8 cellular contexts compared by ENCODE assay signal in genomic region chr3:28347374-28348285, GRCh38. TPM values are rescaled to one million over a fixed set of nuclear protein-coding genes. Genes with fewer than 3 reads are reported as not detected.
DNase-seq lines count a peak whose midpoint lies in the region; ATAC-seq and TF ChIP-seq lines count a peak whose summit lies in the region.

No MANE protein-coding gene starts in this region.

- H3K9ac ChIP-seq in OCI-LY3 (ENCODE audit: low read length) (peak overlapping the region; percentile 98), colonic mucosa (ENCODE audit: low read depth in 2 of 2, low read length in 2 of 2) (peak overlapping the region; percentile 92 to 95)

- intact Hi-C loops in colonic mucosa (cut with DNase I) = no loop called here
- intact Hi-C loops in aorta (cut with DNase I) = no loop called here

- H3K27me3 ChIP-seq in GM06990 (replicated peaks; ENCODE audit: control insufficient read depth, insufficient read depth, low read length) (no peaks in the 10 kb centered on the region), OCI-LY3 (ENCODE audit: low read depth, low read length) (no peaks in the 10 kb centered on the region), colonic mucosa (no peaks in the 10 kb centered on the region), aorta (ENCODE audit: control insufficient read depth in 1 of 2, insufficient read depth in 2 of 2, low read length in 1 of 2) (no peaks in the 10 kb centered on the region)

- H3K9me3 ChIP-seq in OCI-LY3 (ENCODE audit: insufficient read depth, low read length) (peaks cover 5% of the 10 kb centered on the region; the same call in 1 of the 2 replicates), colonic mucosa (no peaks in the 10 kb centered on the region), mesodermal cell (ENCODE audit: control insufficient read depth, low read length) (no peaks in the 10 kb centered on the region), aorta (ENCODE audit: control insufficient read depth, low read length) (peaks cover 2% of the 10 kb centered on the region)

- H3K27ac ChIP-seq in OCI-LY3 (ENCODE audit: low read length) = peak overlapping the region; percentile 82
- H3K27ac ChIP-seq in colonic mucosa = peak overlapping the region; percentile 99
- H3K27ac ChIP-seq in mesodermal cell (ENCODE audit: low read depth, low read length, severe bottlenecking) = peak overlapping the region; percentile 99
- H3K27ac ChIP-seq in aorta (ENCODE audit: low read depth in 1 of 2, low read length in 2 of 2) = peak overlapping the region; percentile 88 to 97

- H3K4me3 ChIP-seq in GM06990 (replicated peaks; ENCODE audit: low read depth, low read length) (peak overlapping the region; percentile 78), OCI-LY3 (ENCODE audit: low read length) (peak overlapping the region; percentile 89), colonic mucosa (peak overlapping the region; percentile 85), mesodermal cell (ENCODE audit: extremely low read depth, insufficient read depth, low read length, poor library complexity, severe bottlenecking) (peak overlapping the region; percentile 84), aorta (ENCODE audit: low read length in 2 of 2) (peak overlapping the region; percentile 68 to 77)

- peak overlapping the region; percentile 90 for H2AFZ ChIP-seq in OCI-LY3 (ENCODE audit: low read depth, low read length)

- no peaks in the 10 kb centered on the region; the same call in 1 of the 2 replicates for H3K36me3 ChIP-seq in GM06990 (ENCODE audit: control insufficient read depth, insufficient read depth, low read length)
- peaks cover 22% of the 10 kb centered on the region for H3K36me3 ChIP-seq in OCI-LY3 (replicated peaks; ENCODE audit: low read depth, low read length)
- no peaks in the 10 kb centered on the region for H3K36me3 ChIP-seq in colonic mucosa
- H3K36me3 ChIP-seq in mesodermal cell (ENCODE audit: control insufficient read depth, insufficient read depth, low read length) = no peaks in the 10 kb centered on the region
- H3K36me3 ChIP-seq in aorta (ENCODE audit: control insufficient read depth in 1 of 2, insufficient read depth in 2 of 2, low read length in 1 of 2) = peaks cover 0 to 2% of the 10 kb centered on the region in 2 donors

- POLR2A ChIA-PET in HEK293T (lab: Yijun Ruan, JAX) = interaction anchor here (1.4 to 1.6 kb wide), 2 partner anchors 11 to 15 kb away, joined by 3 to 5 read pairs; no protein-coding TSS in a partner anchor

- H3K4me2 ChIP-seq in OCI-LY3 (ENCODE audit: low read length) = peak overlapping the region; percentile 96

- TF ChIP-seq CTCF in GM06990 (IDR thresholded peaks at IDR 0.05; ENCODE audit: insufficient read depth, low read length, poor library complexity, severe bottlenecking) (no peak), OCI-LY3 (IDR thresholded peaks at IDR 0.05; ENCODE audit: low read depth, low read length) (no peak), colonic mucosa (IDR thresholded peaks at IDR 0.05) (no peak)

- 18 to 21% methylated on average over 9 to 12 of the region's 17 CpGs for WGBS in mesodermal cell (ENCODE audit: insufficient coverage in 2 of 2), 2 experiments
- 26 to 27% methylated on average over 17 of the region's 17 CpGs for WGBS in aorta, 2 donors

- 0 out of 2 replicates have a peak, but pooled peaks cover under 1% of the 10 kb centered on the region for H4K20me1 ChIP-seq in OCI-LY3 (ENCODE audit: insufficient read depth, low read length)

- peaks cover 54% of the 10 kb centered on the region for H3K79me2 ChIP-seq in OCI-LY3 (ENCODE audit: low read length)

- CTCF ChIA-PET in HEK293T (lab: Yijun Ruan, JAX) = no interaction called here

- no peak for DNase-seq in GM06990 (ENCODE audit: extremely low read depth, insufficient read length)
- no peak for DNase-seq in colonic mucosa
- DNase-seq in aorta = no peak
- DNase-seq in midbrain (lab: John Stamatoyannopoulos, UW) = no peak
- no peak for DNase-seq in HEK293T (ENCODE audit: extremely low spot score)
- DNase-seq in stimulated activated CD4-positive, alpha-beta T cell treated with anti-CD3 and anti-CD28 coated beads, Interleukin-4, amount 100 ng/mL, for 1 hour = no peak

- H3K4me1 ChIP-seq in OCI-LY3 (ENCODE audit: low read length) (peaks cover 21% of the 10 kb centered on the region), colonic mucosa (peaks cover 3% of the 10 kb centered on the region), mesodermal cell (ENCODE audit: control insufficient read depth, insufficient read depth, low read length, poor library complexity, severe bottlenecking) (no peaks in the 10 kb centered on the region), aorta (ENCODE audit: control insufficient read depth in 1 of 2, insufficient read depth in 2 of 2, low read length in 2 of 2) (peaks cover 0 to 2% of the 10 kb centered on the region in 2 donors)

- ATAC-seq in aorta (ENCODE audit: low FRiP score) = peak; percentile 30

TF ChIP-seq in HEK293T, 16 proteins besides CTCF, POLR2A, EP300 and RAD21:
- no peak for TF ChIP-seq PKNOX1 (IDR thresholded peaks at IDR 0.05)
- no peak for TF ChIP-seq ZNF384 (IDR thresholded peaks at IDR 0.05)
- TF ChIP-seq ELF4 (IDR thresholded peaks at IDR 0.05) = no peak
- no peak for TF ChIP-seq FOXK2 (IDR thresholded peaks at IDR 0.05)
- no peak for TF ChIP-seq HDGF (IDR thresholded peaks at IDR 0.05; ENCODE audit: borderline replicate concordance)
- TF ChIP-seq FOXM1 (IDR thresholded peaks at IDR 0.05; ENCODE audit: borderline replicate concordance) = no peak
- no peak for TF ChIP-seq LEF1 (IDR thresholded peaks at IDR 0.05; ENCODE audit: borderline replicate concordance)
- no peak for TF ChIP-seq CTBP1 (IDR thresholded peaks at IDR 0.05; ENCODE audit: borderline replicate concordance)
- TF ChIP-seq SP1 (IDR thresholded peaks at IDR 0.05) = no peak
- TF ChIP-seq BHLHE40 (IDR thresholded peaks at IDR 0.05; ENCODE audit: borderline replicate concordance) = no peak
- TF ChIP-seq FOXA1 (IDR thresholded peaks at IDR 0.05) = no peak
- no peak for TF ChIP-seq ARNT (IDR thresholded peaks at IDR 0.05)
- TF ChIP-seq SUZ12 (IDR thresholded peaks at IDR 0.05) = no peak
- no peak for TF ChIP-seq NFRKB (IDR thresholded peaks at IDR 0.05)
- TF ChIP-seq TARDBP (IDR thresholded peaks at IDR 0.05) = no peak
- TF ChIP-seq L3MBTL2 (conservative IDR thresholded peaks at IDR 0.05) = no peak

RNA-seq across cellular contexts. Expression of gene ZCWPW2, which starts 0.9 kb away (rescaled TPM):
- total RNA-seq in colonic mucosa (1 to 10 TPM in 1 of 2 donors, under 1 TPM in 1; 0.32 to 1.0 TPM), aorta (1 to 10 TPM; 1.1 to 1.6 TPM)
- polyA plus RNA-seq in mesodermal cell (2013, experiment 1 of 2) = 0.85 TPM
- 1.2 TPM for polyA plus RNA-seq in mesodermal cell (2013, experiment 2 of 2)
- 1 to 10 TPM; 1.1 to 1.2 TPM for polyA plus RNA-seq in aorta

RNA-seq across cellular contexts. Expression of gene AZI2, which starts 1.0 kb away (rescaled TPM):
- total RNA-seq in colonic mucosa = 10 to 100 TPM; 31.9 to 47.0 TPM
- polyA plus RNA-seq in mesodermal cell (2013, experiment 1 of 2) = 74.6 TPM
- polyA plus RNA-seq in mesodermal cell (2013, experiment 2 of 2) = 79.9 TPM
- 10 to 100 TPM; 73.1 to 85.2 TPM for total RNA-seq in aorta
- polyA plus RNA-seq in aorta = 10 to 100 TPM; 41.4 to 60.1 TPM
